ENCODE assay signal across 20 cellular contexts in the genomic region with DNA sequence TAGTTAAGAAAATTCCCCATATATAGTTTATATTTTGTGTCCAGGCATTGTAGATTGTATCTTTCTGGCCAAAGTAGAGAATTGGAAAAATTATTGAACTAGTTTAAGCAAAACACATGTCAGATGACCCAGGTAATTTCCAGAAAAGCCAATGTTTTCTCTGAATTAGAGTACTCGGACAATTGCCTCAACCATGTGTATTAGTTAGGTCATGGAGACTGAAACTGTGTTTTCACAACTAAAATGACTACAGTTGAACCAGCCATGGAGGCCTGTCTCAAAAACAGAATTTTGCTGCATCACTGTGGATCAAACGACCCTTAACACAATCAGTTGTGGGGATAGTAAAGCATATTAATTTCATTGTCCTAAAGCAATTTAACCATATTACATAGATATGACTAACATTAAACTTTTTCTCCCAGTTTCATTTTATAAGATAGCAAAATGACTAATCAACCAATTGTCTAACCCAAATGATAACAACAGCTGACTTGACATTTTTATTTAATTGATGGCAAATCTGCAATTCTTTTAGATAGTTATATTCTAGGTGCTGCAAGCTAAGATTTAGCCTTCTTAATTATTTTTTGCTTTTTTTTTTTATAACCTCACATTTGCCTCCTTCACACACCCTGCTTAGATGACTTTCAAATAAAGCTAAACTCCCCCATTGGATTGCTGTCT. TPM values are rescaled to one million over a fixed set of nuclear protein-coding genes. Genes with fewer than 3 reads are reported as not detected.
DNase-seq lines count a peak whose midpoint lies in the region; ATAC-seq, FAIRE-seq and TF ChIP-seq lines count a peak whose summit lies in the region.
"Had no signal": no experiment of that assay in that cellular context is flagged by ENCODE, and none has a peak within 500 bp of the region (broad histone marks: within the 10 kb centered on the region; RNA-seq: fewer than 3 reads in every experiment).

No MANE protein-coding gene starts in this region.

- no TSS peak for BruUV-seq in GM12878 (replicated peaks; lab: Mats Ljungman, UMichigan)

- H3K9ac ChIP-seq in SK-N-SH (no peak overlapping the region), GM12878 (ENCODE audit: control insufficient read depth, insufficient read depth, low read length) (no peak overlapping the region), endodermal cell (ENCODE audit: extremely low read depth, low read length, poor library complexity, severe bottlenecking) (no peak overlapping the region)

- no peaks in the 10 kb centered on the region for H3K36me3 Mint-ChIP-seq in endodermal cell (ENCODE audit: low read depth)

- no peak for FAIRE-seq in GM12878 (lab: Jason Lieb, UNC)
- FAIRE-seq: D721Med, H1 had no signal

- ATAC-seq in SK-N-SH treated with all-trans-retinoic acid at 6 μM for 48 hours (no peak), GM18868 (IDR thresholded peaks at IDR 0.05; ENCODE audit: unreplicated experiment) (peak; percentile 29), HG02852 (IDR thresholded peaks at IDR 0.05; ENCODE audit: unreplicated experiment) (peak; percentile 72), GM12878 (peak; percentile 69), GM21367 (IDR thresholded peaks at IDR 0.05; ENCODE audit: unreplicated experiment) (no peak)
- ATAC-seq: A549 had no signal

- CTCF ChIA-PET in SK-N-SH (lab: Yijun Ruan, JAX): interaction anchor here (0.8 to 2.3 kb wide), 5 partner anchors 12 to 597 kb away, joined by 3 to 12 read pairs (median 4); no protein-coding TSS in a partner anchor
- CTCF ChIA-PET in GM12878 (lab: Yijun Ruan, JAX): interaction anchor here (0.8 to 1.2 kb wide), 3 partner anchors 39 to 596 kb away, joined by 3 to 5 read pairs (median 3); partner anchors contain the start of gene SPDL1

- TF ChIP-seq CTCF in SK-N-SH (IDR thresholded peaks at IDR 0.05): no peak
- TF ChIP-seq CTCF in GM12878 (IDR thresholded peaks at IDR 0.05 in 2 of 3, conservative IDR thresholded peaks at IDR 0.05 in 1 of 3; ENCODE audit: control insufficient read depth in 2 of 3, extremely low read depth in 1 of 3, insufficient read depth in 1 of 3, low read depth in 3 of 3, low read length in 3 of 3): no peak
- no peak for TF ChIP-seq CTCF in endodermal cell (conservative IDR thresholded peaks at IDR 0.05)

- POLR2A ChIA-PET in SK-N-SH (lab: Yijun Ruan, JAX) (no interaction called here), GM12878 (lab: Charles Lee) (no interaction called here)

- peaks cover 5% of the 10 kb centered on the region for H3K9me3 Mint-ChIP-seq in endodermal cell
- H3K9me3 Mint-ChIP-seq: CD4-positive, alpha-beta T cell had no signal

- H3K9me2 ChIP-seq in SK-N-SH: no peaks in the 10 kb centered on the region

- no peaks in the 10 kb centered on the region for H3K4me1 Mint-ChIP-seq in endodermal cell
- H3K4me1 Mint-ChIP-seq: H9 had no signal

- in situ Hi-C loops in GM12878 (cut with MboI): no loop called here

- RAD21 ChIA-PET in GM12878 (lab: Charles Lee; ENCODE audit: unreplicated experiment): interaction anchor here (0.8 kb wide), 1 partner anchor 39 kb away, joined by 3 read pairs; the partner anchor contains the start of gene SPDL1

- TF ChIP-seq POLR2A in GM12878 (IDR thresholded peaks at IDR 0.05; ENCODE audit: low read depth, low read length): no peak

- DNase-seq in SK-N-SH (no peak), GM12878 (ENCODE audit: low read depth, low spot score) (no peak), midbrain (lab: John Stamatoyannopoulos, UW) (no peak), endodermal cell (no peak)
- DNase-seq: AML-193; Caco-2; CD4-positive, alpha-beta T cell; GDM1; H9; Karpas-422; KBM-7 had no signal

- H4K20me1 ChIP-seq in SK-N-SH (ENCODE audit: insufficient read depth): no peaks in the 10 kb centered on the region
- no peaks in the 10 kb centered on the region for H4K20me1 ChIP-seq in GM12878 (ENCODE audit: control insufficient read depth, insufficient read depth)

- H3F3A ChIP-seq in SK-N-SH (replicated peaks; ENCODE audit: insufficient read depth): no peaks in the 10 kb centered on the region

- H3K4me3 Mint-ChIP-seq in endodermal cell: no peak overlapping the region
- H3K4me3 Mint-ChIP-seq: CD4-positive, alpha-beta T cell; H9 had no signal

- H3K27ac Mint-ChIP-seq in endodermal cell: no peak overlapping the region
- H3K27ac Mint-ChIP-seq: CD4-positive, alpha-beta T cell; H9 had no signal

- H3K27me3 ChIP-seq in SK-N-SH (ENCODE audit: insufficient read depth) (no peaks in the 10 kb centered on the region), GM12878 (replicated peaks in 1 of 2; ENCODE audit: control insufficient read depth in 2 of 2, insufficient read depth in 2 of 2, low read length in 1 of 2) (no peaks in the 10 kb centered on the region), endodermal cell (ENCODE audit: control insufficient read depth, insufficient read depth, low read length, poor library complexity, severe bottlenecking) (peaks cover 25% of the 10 kb centered on the region)

- SMC1A ChIA-PET in GM12878 (lab: Charles Lee; ENCODE audit: uncharacterized antibody, unreplicated experiment): interaction anchor here (0.8 to 1.6 kb wide), 2 partner anchors 9 to 11 kb away, joined by 3 to 4 read pairs; no protein-coding TSS in a partner anchor

- H3K4me3 ChIP-seq in SK-N-SH (ENCODE audit: low read depth in 2 of 2, low read length in 1 of 2) (no peak overlapping the region), GM12878 (no peak overlapping the region), endodermal cell (ENCODE audit: low read length) (no peak overlapping the region)
- H3K4me3 ChIP-seq: A549 had no signal

- H3K4me1 ChIP-seq in SK-N-SH (ENCODE audit: control insufficient read depth in 1 of 2, insufficient read depth in 2 of 2, low read depth in 1 of 2, low read length in 1 of 2): peaks cover 0 to 12% of the 10 kb centered on the region in 2 experiments; a peak in 2 of 4 replicates
- no peaks in the 10 kb centered on the region for H3K4me1 ChIP-seq in GM12878 (ENCODE audit: control insufficient read depth, insufficient read depth, low read length)
- H3K4me1 ChIP-seq in endodermal cell (ENCODE audit: control insufficient read depth, insufficient read depth, low read length): no peaks in the 10 kb centered on the region
- H3K4me1 ChIP-seq: Caco-2 had no signal

- TF ChIP-seq EP300 in SK-N-SH (IDR thresholded peaks at IDR 0.05; ENCODE audit: borderline replicate concordance in 1 of 2, low read depth in 1 of 2, low read length in 1 of 2) (no peak), GM12878 (IDR thresholded peaks at IDR 0.05; ENCODE audit: borderline replicate concordance in 1 of 2, control insufficient read depth in 1 of 2, low read depth in 2 of 2, low read length in 2 of 2) (no peak)

- peaks cover 18% of the 10 kb centered on the region for H3K27me3 Mint-ChIP-seq in endodermal cell (ENCODE audit: insufficient read depth)

- no peaks in the 10 kb centered on the region for H3K9me3 ChIP-seq in SK-N-SH
- no peaks in the 10 kb centered on the region for H3K9me3 ChIP-seq in GM12878 (replicated peaks; ENCODE audit: control insufficient read depth, insufficient read depth, low read length)
- peaks cover 12% of the 10 kb centered on the region for H3K9me3 ChIP-seq in endodermal cell (ENCODE audit: control insufficient read depth, low read length)
- H3K9me3 ChIP-seq: A549, Caco-2 had no signal

- 82% methylated on average over 2 of the region's 2 CpGs for WGBS in SK-N-SH (ENCODE audit: low lambda C conversion rate)
- 0% methylated on average over 2 of the region's 2 CpGs for WGBS in GM12878 (ENCODE audit: insufficient coverage, insufficient replicate concordance, low lambda C conversion rate, missing lambda C conversion rate)
- 92 to 100% methylated on average over 1 to 2 of the region's 2 CpGs for WGBS in endodermal cell (ENCODE audit: insufficient coverage in 1 of 2, insufficient read length in 1 of 2), 2 experiments

- intact Hi-C loops in GM12878 (cut with micrococcal nuclease; ENCODE audit: unreplicated experiment): no loop called here

- no peak overlapping the region for H2AFZ ChIP-seq in SK-N-SH (ENCODE audit: low read depth)
- no peak overlapping the region for H2AFZ ChIP-seq in GM12878 (ENCODE audit: control insufficient read depth, low read depth, low read length)

- H3K4me2 ChIP-seq in SK-N-SH (no peak overlapping the region), GM12878 (ENCODE audit: control insufficient read depth, insufficient read depth) (no peak overlapping the region)
- H3K4me2 ChIP-seq: A549 had no signal

- H3K36me3 ChIP-seq in SK-N-SH (replicated peaks in 1 of 2; ENCODE audit: control insufficient read depth in 1 of 2, insufficient read depth in 2 of 2, low read length in 1 of 2) (no peaks in the 10 kb centered on the region), GM12878 (ENCODE audit: control insufficient read depth in 2 of 2, insufficient read depth in 2 of 2, low read length in 1 of 2) (no peaks in the 10 kb centered on the region), endodermal cell (ENCODE audit: control insufficient read depth, insufficient read depth, low read length) (no peaks in the 10 kb centered on the region)

- no peak for TF ChIP-seq RAD21 in SK-N-SH (IDR thresholded peaks at IDR 0.05; ENCODE audit: low read length)
- no peak for TF ChIP-seq RAD21 in GM12878 (IDR thresholded peaks at IDR 0.05; ENCODE audit: insufficient read depth, low read depth, low read length)

- H3K79me2 ChIP-seq in SK-N-SH (ENCODE audit: insufficient read depth) (no peaks in the 10 kb centered on the region), GM12878 (ENCODE audit: control insufficient read depth, insufficient read depth, low read length) (no peaks in the 10 kb centered on the region)

- no peak overlapping the region for H3K27ac ChIP-seq in SK-N-SH (ENCODE audit: low read depth in 2 of 2, low read length in 1 of 2)
- H3K27ac ChIP-seq in GM12878 (ENCODE audit: control insufficient read depth, insufficient read depth): no peak overlapping the region
- H3K27ac ChIP-seq in endodermal cell (ENCODE audit: low read depth, low read length): no peak overlapping the region
- H3K27ac ChIP-seq: 22Rv1, A549, C4-2B had no signal

RNA-seq across cellular contexts. Expression of gene SPDL1, which starts 39.2 kb away (rescaled TPM):
- polyA plus RNA-seq in SK-N-SH (2012; rRNA removed): 45.1 and 63.3 TPM in 2 replicates
- 61.5 and 78.9 TPM in 2 replicates for polyA plus RNA-seq in SK-N-SH (2012; cell fraction: cytosol; rRNA removed)
- polyA plus RNA-seq in SK-N-SH (2012; cell fraction: nucleus; rRNA removed): 43.9 and 111 TPM in 2 replicates
- 33.6 and 40.2 TPM in 2 replicates for total RNA-seq in GM12878 (2013; cell fraction: nucleolus; rRNA removed)
- 34.2 and 38.9 TPM in 2 replicates for total RNA-seq in GM12878 (2014; rRNA removed)
- total RNA-seq in GM12878 (2014; rRNA removed; fragmentation: Illumina TruSeq; extraction: Trizol): 49.1 and 51.5 TPM in 2 replicates
- 34.5 and 39.2 TPM in 2 replicates for total RNA-seq in GM12878 (2021)
- 9.1 TPM for polyA plus RNA-seq in GM12878 (2011; ENCODE audit: low read depth)
- polyA plus RNA-seq in GM12878 (2011; rRNA removed): 39.7 and 70.1 TPM in 2 replicates
- 12.9 and 14.3 TPM in 2 replicates for polyA plus RNA-seq in GM12878 (2011; cell fraction: cytosol; rRNA removed)
- 41.2 and 50.0 TPM in 2 replicates for polyA plus RNA-seq in GM12878 (2011; cell fraction: nucleus; rRNA removed)
- 17.6 and 18.1 TPM in 2 replicates for polyA plus RNA-seq in GM12878 (2012)
- polyA plus RNA-seq in GM12878 (2014; fragmentation: Illumina TruSeq; extraction: Trizol): 67.6 TPM in 2 replicates
- 10 to 100 TPM; 36.6 to 40.4 TPM for polyA plus RNA-seq in GM12878 (2014; fragmentation: Nextera tagmentation; extraction: Ambion mirVana)
- 39.2 and 53.0 TPM in 2 replicates for polyA plus RNA-seq in GM12878 (2014; rRNA removed)
- polyA plus RNA-seq in GM12878 (2016; fragmentation: Nextera tagmentation; extraction: Ambion mirVana): 10 to 100 TPM; 60.6 to 69.9 TPM
- polyA minus RNA-seq in GM12878 (2011; rRNA and poly(A)+ RNA removed): 18.7 and 25.0 TPM in 2 replicates
- polyA minus RNA-seq in GM12878 (2011; cell fraction: cytosol; rRNA and poly(A)+ RNA removed): 11.9 and 12.7 TPM in 2 replicates
- polyA minus RNA-seq in GM12878 (2011; cell fraction: nucleus; rRNA and poly(A)+ RNA removed): 28.4 and 37.2 TPM in 2 replicates
- total RNA-seq in endodermal cell: 10 to 100 TPM; 42.0 to 47.4 TPM
- 55.4 TPM for polyA plus RNA-seq in endodermal cell (2013, experiment 1 of 2)
- polyA plus RNA-seq in endodermal cell (2013, experiment 2 of 2): 52.3 TPM

Comparison
In these comparisons a context has a peak if more than half of its experiments do, and no peak if none do; other contexts are left out.
1. ATAC-seq: peak in GM18868 (single experiment), HG02852 (single experiment) and GM12878 (single experiment); none in SK-N-SH treated with all-trans-retinoic acid at 6 μM for 48 hours (single experiment) and GM21367 (single experiment).